ENCODE assay signal across 9 cellular contexts in the genomic region with DNA sequence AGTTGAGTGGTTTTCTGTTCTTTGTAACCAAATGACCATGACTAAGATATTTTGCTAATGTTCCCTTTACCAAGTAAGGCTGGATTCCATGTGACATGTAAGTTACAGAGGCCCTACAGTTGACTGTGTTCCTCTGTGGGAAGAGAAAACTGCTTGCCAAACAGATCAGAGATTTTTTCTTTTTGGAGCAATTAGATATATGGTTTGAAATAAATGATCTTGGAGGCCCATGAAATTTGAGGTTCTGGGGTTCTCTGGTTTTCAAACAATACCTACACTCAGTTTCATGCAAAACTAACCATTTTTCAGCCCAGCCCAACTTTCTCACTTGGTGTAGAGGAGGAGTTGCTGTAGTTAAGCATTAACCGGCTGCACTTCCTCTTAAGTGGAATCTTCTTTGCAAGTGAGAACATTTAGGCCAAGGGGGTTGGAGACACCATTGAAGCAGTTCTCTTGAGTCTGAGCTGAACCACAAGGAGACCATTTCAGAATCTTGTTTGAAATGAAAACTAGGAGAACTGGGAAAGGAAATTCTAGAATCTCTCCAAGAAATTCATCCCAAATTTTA. TPM values are rescaled to one million over a fixed set of nuclear protein-coding genes. Genes with fewer than 3 reads are reported as not detected.
DNase-seq lines count a peak whose midpoint lies in the region; ATAC-seq, FAIRE-seq and TF ChIP-seq lines count a peak whose summit lies in the region.
"Had no signal": no experiment of that assay in that cellular context is flagged by ENCODE, and none has a peak within 500 bp of the region (broad histone marks: within the 10 kb centered on the region; RNA-seq: fewer than 3 reads in every experiment).

No MANE protein-coding gene starts in this region.

- H3K36me3 ChIP-seq in OCI-LY3 (replicated peaks; ENCODE audit: low read depth, low read length): peaks cover 8% of the 10 kb centered on the region
- H3K36me3 ChIP-seq in pancreas: no peaks in the 10 kb centered on the region

- peak overlapping the region; percentile 74 for H3K4me2 ChIP-seq in OCI-LY3 (ENCODE audit: low read length)

- intact Hi-C loops in pancreas (cut with DNase I): no loop called here

- TF ChIP-seq CTCF in OCI-LY3 (IDR thresholded peaks at IDR 0.05; ENCODE audit: low read depth, low read length) (no peak), pancreas (IDR thresholded peaks at IDR 0.05) (no peak)

- peak overlapping the region; percentile 47; the same call in 1 of the 2 replicates for H2AFZ ChIP-seq in OCI-LY3 (ENCODE audit: low read depth, low read length)

- H3K9me3 ChIP-seq in OCI-LY3 (ENCODE audit: insufficient read depth, low read length) (no peaks in the 10 kb centered on the region), pancreas (no peaks in the 10 kb centered on the region)

- no peaks in the 10 kb centered on the region for H4K20me1 ChIP-seq in OCI-LY3 (ENCODE audit: insufficient read depth, low read length)

- H3K4me1 ChIP-seq in OCI-LY3 (ENCODE audit: low read length): peaks cover 57% of the 10 kb centered on the region
- peaks cover 0 to 19% (median 17%) of the 10 kb centered on the region in 3 donors for H3K4me1 ChIP-seq in pancreas

- H3K79me2 ChIP-seq in OCI-LY3 (ENCODE audit: low read length): no peaks in the 10 kb centered on the region

- WGBS in pancreas, 2 donors: 57 to 76% methylated on average over 1 of the region's 1 CpG

- FAIRE-seq in pancreas (lab: Jason Lieb, UNC): no peak

- H3K9ac ChIP-seq in OCI-LY3 (ENCODE audit: low read length): peak overlapping the region; percentile 77

- H3K4me3 ChIP-seq in OCI-LY3 (ENCODE audit: low read length): peak overlapping the region; percentile 50
- no peak overlapping the region for H3K4me3 ChIP-seq in pancreas

- no peaks in the 10 kb centered on the region for H3K27me3 ChIP-seq in OCI-LY3 (ENCODE audit: low read depth, low read length)
- no peaks in the 10 kb centered on the region for H3K27me3 ChIP-seq in pancreas

- ATAC-seq in GM18870 (IDR thresholded peaks at IDR 0.05; ENCODE audit: unreplicated experiment): peak; percentile 94
- ATAC-seq in HG02763 (IDR thresholded peaks at IDR 0.05; ENCODE audit: unreplicated experiment): peak; percentile 94
- ATAC-seq in pancreas: peak in 3 of 4 donors; percentile 40 to 68 (median 66)

- DNase-seq in pancreas (no peak), iPS-NIHi11 (ENCODE audit: low spot score) (no peak), DMS79 treated with DMSO at 0.1 percent for 48 hours (lab: John Stamatoyannopoulos, UW) (no peak), NCI-H2171 treated with DMSO at 0.1 percent for 48 hours (lab: John Stamatoyannopoulos, UW) (no peak), NCI-H1092 (lab: John Stamatoyannopoulos, UW) (no peak)

- peak overlapping the region; percentile 99 for H3K27ac ChIP-seq in OCI-LY3 (ENCODE audit: low read length)
- H3K27ac ChIP-seq in pancreas: peak overlapping the region; percentile 13 to 57 (median 38)
- H3K27ac ChIP-seq: VCaP had no signal

RNA-seq across cellular contexts. Expression of a gene that starts 34.6 kb away (rescaled TPM):
- total RNA-seq in pancreas: 10 to 100 TPM in 5 of 6 donors, 1 to 10 TPM in 1; 8.2 to 23.0 (median 14.2) TPM
- polyA plus RNA-seq in pancreas: 10 to 100 TPM in 1 of 2 donors, 1 to 10 TPM in 1; 7.9 to 15.6 TPM
